8 cellular contexts compared by ENCODE assay signal in the genomic region with DNA sequence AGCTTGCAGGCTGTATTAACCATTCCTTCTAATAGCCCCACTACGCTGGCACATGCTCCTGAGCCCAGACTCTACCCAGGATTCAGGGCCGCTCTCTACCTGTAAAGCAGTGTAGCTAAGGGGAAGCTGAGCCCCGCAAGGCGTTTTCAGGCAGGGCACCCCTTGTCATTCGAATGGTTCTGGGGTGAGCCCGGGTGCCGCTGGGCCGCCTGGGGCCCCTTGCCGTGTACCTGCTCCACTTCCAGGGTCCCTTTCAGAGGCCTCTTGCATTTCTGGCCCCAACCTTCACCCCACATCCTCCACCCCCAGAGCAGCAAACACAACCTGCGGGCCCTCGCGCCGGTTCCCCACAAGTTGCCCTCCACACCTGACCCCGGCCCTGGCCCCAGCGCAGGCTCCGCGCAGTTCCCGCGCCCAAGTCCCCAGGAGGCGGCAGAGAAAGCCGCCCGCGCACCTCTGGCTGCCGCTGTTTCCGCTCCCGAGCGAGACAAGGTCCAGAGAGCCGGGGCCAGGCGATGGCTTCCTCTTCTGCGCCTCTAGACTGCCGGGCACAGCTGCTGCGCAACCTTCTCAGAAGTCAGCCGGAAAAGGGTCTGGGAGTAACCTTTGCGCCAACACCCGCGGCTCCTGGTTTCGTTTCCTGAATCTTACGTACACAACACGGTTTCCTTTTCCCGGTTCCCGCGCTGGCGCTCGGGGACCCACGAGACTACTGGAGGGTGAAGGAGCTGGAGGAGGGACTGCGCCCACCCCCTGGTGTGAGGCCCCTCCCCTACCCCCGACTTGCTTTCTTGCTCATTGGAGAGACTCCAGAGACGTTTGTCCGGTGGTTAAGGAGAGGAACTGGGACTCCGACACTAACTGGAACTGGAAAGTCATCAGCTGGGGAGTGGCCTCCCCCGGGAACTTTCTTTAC. TPM values are rescaled to one million over a fixed set of nuclear protein-coding genes. Genes with fewer than 3 reads are reported as not detected.
DNase-seq lines count a peak whose midpoint lies in the region; ATAC-seq and TF ChIP-seq lines count a peak whose summit lies in the region.

A gene with protein sequence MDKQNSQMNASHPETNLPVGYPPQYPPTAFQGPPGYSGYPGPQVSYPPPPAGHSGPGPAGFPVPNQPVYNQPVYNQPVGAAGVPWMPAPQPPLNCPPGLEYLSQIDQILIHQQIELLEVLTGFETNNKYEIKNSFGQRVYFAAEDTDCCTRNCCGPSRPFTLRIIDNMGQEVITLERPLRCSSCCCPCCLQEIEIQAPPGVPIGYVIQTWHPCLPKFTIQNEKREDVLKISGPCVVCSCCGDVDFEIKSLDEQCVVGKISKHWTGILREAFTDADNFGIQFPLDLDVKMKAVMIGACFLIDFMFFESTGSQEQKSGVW (minus strand): TSS at position 595 of the 916 bp plus-strand sequence. CDS start 8,055 bp downstream, outside the sequence.

- H3K4me3 Mint-ChIP-seq in CD8-positive, alpha-beta T cell = peak within 1 kb of the TSS; percentile 93
- H3K4me3 Mint-ChIP-seq in effector memory CD8-positive, alpha-beta T cell = peak within 1 kb of the TSS; percentile 97

- ATAC-seq in CD8-positive, alpha-beta T cell = peak; percentile 76
- ATAC-seq in GM19452 (IDR thresholded peaks at IDR 0.05; ENCODE audit: unreplicated experiment) = peak; percentile 87
- ATAC-seq in HG03575 (IDR thresholded peaks at IDR 0.05; ENCODE audit: extremely low read depth, insufficient number of reproducible peaks, low FRiP score, unreplicated experiment) = peak; percentile 45
- ATAC-seq in effector memory CD8-positive, alpha-beta T cell (replicated peaks) = peak; percentile 76

- H3K27me3 ChIP-seq in CD8-positive, alpha-beta T cell (ENCODE audit: insufficient read depth, low read length) = no peaks in the 10 kb centered on the region

- CTCF ChIA-PET in CD8-positive, alpha-beta T cell (lab: Charles Lee) = no interaction called here

- intact Hi-C loops in CD8-positive, alpha-beta T cell (cut with DNase I, micrococcal nuclease) = loop anchor here in 1 of 2 experiments (1.0 to 5.0 kb wide), 3 partner anchors 47 to 152 kb away; a partner anchor contains a TSS

- peak within 1 kb of the TSS; percentile 74 for H3K4me3 ChIP-seq in CD8-positive, alpha-beta T cell (ENCODE audit: low read depth, low read length)

- H3K36me3 ChIP-seq in CD8-positive, alpha-beta T cell (ENCODE audit: insufficient read depth, low read length) = no peaks in the 10 kb centered on the region

- H3K9me3 ChIP-seq in CD8-positive, alpha-beta T cell (ENCODE audit: low read length) = no peaks in the 10 kb centered on the region

- no peaks in the 10 kb centered on the region for H3K9me3 Mint-ChIP-seq in CD8-positive, alpha-beta T cell
- no peaks in the 10 kb centered on the region for H3K9me3 Mint-ChIP-seq in effector memory CD8-positive, alpha-beta T cell

- H3K4me1 Mint-ChIP-seq in CD8-positive, alpha-beta T cell (ENCODE audit: low read depth) = peaks cover 52% of the 10 kb centered on the region
- peaks cover 37 to 51% of the 10 kb centered on the region in 2 donors for H3K4me1 Mint-ChIP-seq in effector memory CD8-positive, alpha-beta T cell (ENCODE audit: low read depth in 2 of 2)

- H3K27me3 Mint-ChIP-seq in CD8-positive, alpha-beta T cell (ENCODE audit: low read depth) = no peaks in the 10 kb centered on the region
- no peaks in the 10 kb centered on the region for H3K27me3 Mint-ChIP-seq in effector memory CD8-positive, alpha-beta T cell

- H3K36me3 Mint-ChIP-seq in CD8-positive, alpha-beta T cell = peaks cover 8% of the 10 kb centered on the region
- H3K36me3 Mint-ChIP-seq in effector memory CD8-positive, alpha-beta T cell (ENCODE audit: insufficient read depth) = peaks cover 5% of the 10 kb centered on the region

- no peak for TF ChIP-seq CTCF in CD8-positive, alpha-beta T cell (IDR thresholded peaks at IDR 0.05)

- peaks cover 20% of the 10 kb centered on the region for H3K4me1 ChIP-seq in CD8-positive, alpha-beta T cell (ENCODE audit: insufficient read depth, low read length)

- POLR2A ChIA-PET in CD8-positive, alpha-beta T cell (lab: Charles Lee) = interaction anchor here (0.7 to 1.4 kb wide), 5 partner anchors 10 to 90 kb away, joined by 3 read pairs; a partner anchor contains a TSS

- peak within 1 kb of the TSS; percentile 42 for H3K27ac ChIP-seq in CD8-positive, alpha-beta T cell (ENCODE audit: low read depth, low read length)

- H3K27ac Mint-ChIP-seq in CD8-positive, alpha-beta T cell = peak within 1 kb of the TSS; percentile 87
- H3K27ac Mint-ChIP-seq in effector memory CD8-positive, alpha-beta T cell = peak within 1 kb of the TSS; percentile 98

- DNase-seq in CD8-positive, alpha-beta T cell = peak; percentile 25 to 81 (median 61)
- DNase-seq in NOMO-1 treated with DMSO at 0.1 percent for 48 hours (lab: John Stamatoyannopoulos, UW; ENCODE audit: unreplicated experiment) (peak; percentile 99), medulla oblongata (ENCODE audit: extremely low spot score) (peak; percentile 96)
- DNase-seq in activated CD8-positive, alpha-beta memory T cell treated with anti-CD3 and anti-CD28 coated beads for 4 hours (ENCODE audit: low read depth in 2 of 2) = peak; percentile 53 to 65
- DNase-seq in effector memory CD8-positive, alpha-beta T cell = peak; percentile 44 to 59 (median 44)
- peak; percentile 60 to 77 (median 67) for DNase-seq in stimulated activated CD4-positive, alpha-beta T cell treated with anti-CD3 and anti-CD28 coated beads, TNF-alpha, amount 100 ng/mL, for 48 hours (ENCODE audit: low read depth in 3 of 3)

RNA-seq across cellular contexts. Expression of the gene that starts here (rescaled TPM):
- 1 to 10 TPM; 7.3 to 7.5 TPM for total RNA-seq in CD8-positive, alpha-beta T cell

Comparison
In these comparisons a context has a peak if more than half of its experiments do, and no peak if none do; other contexts are left out.
1. Peak in every context shown above with its lines: DNase-seq, ATAC-seq, H3K4me3 ChIP-seq and H3K27ac ChIP-seq.
2. DNase-seq: peak in every context shown above with its lines; median percentile 99 in NOMO-1 treated with DMSO at 0.1 percent for 48 hours; 96 in medulla oblongata; 67 in stimulated activated CD4-positive, alpha-beta T cell treated with anti-CD3 and anti-CD28 coated beads, TNF-alpha, amount 100 ng/mL, for 48 hours; 61 in CD8-positive, alpha-beta T cell; 59 in activated CD8-positive, alpha-beta memory T cell treated with anti-CD3 and anti-CD28 coated beads for 4 hours; 44 in effector memory CD8-positive, alpha-beta T cell.